Comparison of ENCODE assay signal across 17 cellular contexts in genomic region chr16:22969567-22969966, GRCh38.
A peak's percentile ranks its signal among the peaks of the same experiment; 100 is the strongest.
DNase-seq lines count a peak whose midpoint lies in the region; ATAC-seq and TF ChIP-seq lines count a peak whose summit lies in the region.
"Had no signal": no experiment of that assay in that cellular context is flagged by ENCODE, and none has a peak within 500 bp of the region (broad histone marks: within the 10 kb centered on the region; RNA-seq: fewer than 3 reads in every experiment).

No MANE protein-coding gene starts in this region.

- DNase-seq in heart left ventricle, result peak in 1 of 5 donors; percentile 20
- no peak for DNase-seq in cardiac septum (ENCODE audit: low spot score)
- peak; percentile 37 for DNase-seq in RWPE1 (ENCODE audit: low spot score)
- peak; percentile 28 to 62 for DNase-seq in gastrocnemius medialis
- DNase-seq in effector CD4-positive, alpha-beta T cell, result no peak
- no peak for DNase-seq in activated CD4-positive, CD25-positive, alpha-beta regulatory T cell (lab: John Stamatoyannopoulos, UW)
- no peak for DNase-seq in Kasumi-1 (lab: John Stamatoyannopoulos, UW)
- DNase-seq: CD4-positive, alpha-beta memory T cell; GF-D8; HCEC 1CT; Karpas-422; NCI-H1694 treated with DMSO at 0.1 percent for 48 hours; NCI-H510A treated with DMSO at 0.1 percent for 48 hours; NCI-H82 had no signal

- H3K27ac ChIP-seq in heart left ventricle, result peak overlapping the region in 1 of 12 donors; percentile 68
- H3K27ac ChIP-seq in RWPE1, result no peak overlapping the region
- peak overlapping the region; percentile 69 to 84 (median 82) for H3K27ac ChIP-seq in gastrocnemius medialis
- H3K27ac ChIP-seq: SK-N-MC had no signal

- H3K27me3 ChIP-seq in heart left ventricle (peaks cover 0 to 5% (median 0%) of the 10 kb centered on the region in 9 donors), gastrocnemius medialis (no peaks in the 10 kb centered on the region)

- peaks cover 0 to 22% (median 11%) of the 10 kb centered on the region in 12 donors for H3K4me1 ChIP-seq in heart left ventricle
- peaks cover 0 to 30% of the 10 kb centered on the region in 2 donors for H3K4me1 ChIP-seq in gastrocnemius medialis

- CTCF ChIA-PET in RWPE1 (lab: Yijun Ruan, JAX), result no interaction called here

- H3K36me3 ChIP-seq in heart left ventricle (no peaks in the 10 kb centered on the region), gastrocnemius medialis (no peaks in the 10 kb centered on the region)

- peaks cover 0 to 1% (median 0%) of the 10 kb centered on the region in 12 donors for H3K9me3 ChIP-seq in heart left ventricle
- no peaks in the 10 kb centered on the region for H3K9me3 ChIP-seq in gastrocnemius medialis

- intact Hi-C loops in heart left ventricle (cut with DNase I), result loop anchor here in 2 of 10 donors (10.0 kb wide), 2 partner anchors 55 to 1385 kb away; no protein-coding TSS in a partner anchor
- intact Hi-C loops in cardiac septum (cut with DNase I), result no loop called here
- intact Hi-C loops in gastrocnemius medialis (cut with DNase I; ENCODE audit: low total_unique reads), result no loop called here

- H3K4me3 ChIP-seq in heart left ventricle, result no peak overlapping the region
- no peak overlapping the region for H3K4me3 ChIP-seq in gastrocnemius medialis
- H3K4me3 ChIP-seq: GM23338, SK-N-MC had no signal

- 38 to 56% (median 45%) methylated on average over 3 of the region's 3 CpGs for WGBS in heart left ventricle, 4 donors

- in situ Hi-C loops in gastrocnemius medialis (cut with MboI; ENCODE audit: low sequenced_read_pairs in 4 of 4), result no loop called here

- TF ChIP-seq CTCF in heart left ventricle (IDR thresholded peaks at IDR 0.05) (peak in 1 of 12 donors; percentile 31), RWPE1 (conservative IDR thresholded peaks at IDR 0.05; ENCODE audit: low read depth) (no peak), gastrocnemius medialis (IDR thresholded peaks at IDR 0.05 in 4 of 5, conservative IDR thresholded peaks at IDR 0.05 in 1 of 5) (peak in 2 of 5 experiments; percentile 19 to 29)

- TF ChIP-seq POLR2A in heart left ventricle (IDR thresholded peaks at IDR 0.05), result no peak
- no peak for TF ChIP-seq POLR2A in gastrocnemius medialis (IDR thresholded peaks at IDR 0.05)

- ATAC-seq in heart left ventricle (peak in 3 of 4 donors; percentile 61 to 80 (median 61)), esophagus mucosa (peak; percentile 66), gastrocnemius medialis (peak; percentile 87 to 90)

- POLR2A ChIA-PET in RWPE1 (lab: Yijun Ruan, JAX; ENCODE audit: low non-redundant PET), result no interaction called here

Comparison
In these comparisons a context has a peak if more than half of its experiments do, and no peak if none do; other contexts are left out.
1. DNase-seq: peak in RWPE1 (single experiment) and gastrocnemius medialis (2 of 2); none in cardiac septum (single experiment), effector CD4-positive, alpha-beta T cell (single experiment), activated CD4-positive, CD25-positive, alpha-beta regulatory T cell (0 of 4) and Kasumi-1 (0 of 2).
2. Peak in every context shown above with its lines, with median percentiles within 50 percentile points of each other: ATAC-seq.